20 cellular contexts compared by ENCODE assay signal in the genomic region with DNA sequence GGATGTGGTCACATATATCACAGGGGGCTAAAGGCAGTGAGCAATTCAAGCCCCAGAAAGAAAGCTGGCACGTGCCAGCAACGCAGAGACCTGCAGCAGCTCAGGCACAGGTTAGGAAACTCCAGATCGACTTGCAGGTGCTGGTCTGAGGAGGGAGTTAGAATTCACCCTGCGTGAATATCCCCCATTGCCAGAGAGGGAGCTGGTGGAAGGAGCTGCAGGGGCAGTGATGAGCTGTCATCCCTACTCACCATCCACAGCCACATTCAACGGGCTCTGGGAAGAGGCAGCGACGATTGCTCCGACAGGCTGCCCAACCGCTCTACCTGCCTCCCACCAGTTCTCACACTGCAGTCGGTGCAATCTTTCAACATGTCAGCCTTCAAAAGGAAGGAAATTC.
"Had no signal": no experiment of that assay in that cellular context is flagged by ENCODE, and none has a peak within 500 bp of the region (broad histone marks: within the 10 kb centered on the region; RNA-seq: fewer than 3 reads in every experiment).

No MANE protein-coding gene starts in this region.

- H3K9me3 ChIP-seq: mucosa of descending colon, suprapubic skin, transverse colon, vagina had no signal

- H3K27me3 ChIP-seq: foreskin keratinocyte, sigmoid colon, transverse colon, vagina had no signal

- H3K4me2 ChIP-seq: smooth muscle cell had no signal

- H3K27ac ChIP-seq: foreskin keratinocyte, sigmoid colon, stomach, suprapubic skin, transverse colon, vagina had no signal

- DNase-seq: activated B cell treated with CpG ODN at 0.5 μM for 24 hours; activated CD4-positive, alpha-beta memory T cell treated with anti-CD3 and anti-CD28 coated beads for 36 hours; activated CD4-positive, alpha-beta T cell treated with anti-CD3 and anti-CD28 coated beads for 4 hours; activated effector memory CD4-positive, alpha-beta T cell treated with Interleukin-2 at 50 U/mL for 16 hours; activated naive CD4-positive, alpha-beta T cell treated with anti-CD3 and anti-CD28 coated beads for 36 hours; activated T-cell treated with anti-CD3 and anti-CD28 coated beads, Interleukin-2, amount 50 U/mL, for 72 hours; amygdala; effector CD4-positive, alpha-beta T cell; erythroblast; foreskin keratinocyte; kidney glomerular epithelial cell; mucosa of descending colon; sigmoid colon; stimulated activated CD4-positive, alpha-beta T cell treated with anti-CD3 and anti-CD28 coated beads, Interleukin-15, amount 100 ng/mL, for 24 hours; stomach; T1000; transverse colon had no signal

- H3K4me3 ChIP-seq: mucosa of descending colon, sigmoid colon, smooth muscle cell, suprapubic skin, transverse colon, vagina had no signal

- H3K36me3 ChIP-seq: sigmoid colon, stomach, suprapubic skin, transverse colon, vagina had no signal

- H3K4me1 ChIP-seq: foreskin keratinocyte, sigmoid colon, stomach, suprapubic skin, transverse colon, vagina had no signal
